1 cellular context compared by ENCODE assay signal in the genomic region with DNA sequence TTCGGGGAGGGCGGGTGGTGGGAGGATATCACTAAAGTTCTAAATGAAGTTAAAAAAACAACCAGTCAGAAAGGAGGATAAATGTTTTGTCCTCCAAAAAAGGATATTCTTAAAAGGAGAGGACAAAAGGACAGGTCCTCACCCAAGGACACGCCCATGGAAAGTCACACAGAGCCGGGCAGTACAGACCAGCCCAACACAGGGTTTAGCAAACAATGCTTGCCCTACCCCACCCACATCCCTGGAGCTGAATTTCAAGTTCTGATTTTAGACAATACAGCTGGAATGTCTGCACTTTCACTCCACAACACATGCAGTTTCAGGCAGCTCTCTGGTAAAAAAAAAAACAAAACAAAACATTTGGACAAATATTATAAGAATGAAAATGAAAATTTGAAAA.
TF ChIP-seq lines count a peak whose summit lies in the region.

No MANE protein-coding gene starts in this region.

TF ChIP-seq in IMR-90, 13 proteins besides CTCF, POLR2A, EP300 and RAD21:
- TF ChIP-seq, protein P1, sequence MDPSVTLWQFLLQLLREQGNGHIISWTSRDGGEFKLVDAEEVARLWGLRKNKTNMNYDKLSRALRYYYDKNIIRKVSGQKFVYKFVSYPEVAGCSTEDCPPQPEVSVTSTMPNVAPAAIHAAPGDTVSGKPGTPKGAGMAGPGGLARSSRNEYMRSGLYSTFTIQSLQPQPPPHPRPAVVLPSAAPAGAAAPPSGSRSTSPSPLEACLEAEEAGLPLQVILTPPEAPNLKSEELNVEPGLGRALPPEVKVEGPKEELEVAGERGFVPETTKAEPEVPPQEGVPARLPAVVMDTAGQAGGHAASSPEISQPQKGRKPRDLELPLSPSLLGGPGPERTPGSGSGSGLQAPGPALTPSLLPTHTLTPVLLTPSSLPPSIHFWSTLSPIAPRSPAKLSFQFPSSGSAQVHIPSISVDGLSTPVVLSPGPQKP (IDR thresholded peaks at IDR 0.05; ENCODE audit: borderline replicate concordance, low read depth, low read length), result no peak
- TF ChIP-seq, protein P2, sequence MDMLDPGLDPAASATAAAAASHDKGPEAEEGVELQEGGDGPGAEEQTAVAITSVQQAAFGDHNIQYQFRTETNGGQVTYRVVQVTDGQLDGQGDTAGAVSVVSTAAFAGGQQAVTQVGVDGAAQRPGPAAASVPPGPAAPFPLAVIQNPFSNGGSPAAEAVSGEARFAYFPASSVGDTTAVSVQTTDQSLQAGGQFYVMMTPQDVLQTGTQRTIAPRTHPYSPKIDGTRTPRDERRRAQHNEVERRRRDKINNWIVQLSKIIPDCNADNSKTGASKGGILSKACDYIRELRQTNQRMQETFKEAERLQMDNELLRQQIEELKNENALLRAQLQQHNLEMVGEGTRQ (IDR thresholded peaks at IDR 0.05; ENCODE audit: low read depth, low read length), result no peak
- TF ChIP-seq NFE2L2 (IDR thresholded peaks at IDR 0.05; ENCODE audit: low read depth, low read length) (no peak), MAZ (IDR thresholded peaks at IDR 0.05; ENCODE audit: borderline replicate concordance, low read depth, low read length) (no peak), SMC3 (IDR thresholded peaks at IDR 0.05; ENCODE audit: low read depth, low read length) (no peak), FOS (IDR thresholded peaks at IDR 0.05; ENCODE audit: low read depth, low read length) (no peak), CHD1 (IDR thresholded peaks at IDR 0.05; ENCODE audit: low read depth, low read length) (no peak), RFX5 (IDR thresholded peaks at IDR 0.05; ENCODE audit: low read depth, low read length) (no peak), BHLHE40 (IDR thresholded peaks at IDR 0.05; ENCODE audit: low read depth, low read length) (no peak), CEBPB (IDR thresholded peaks at IDR 0.05; ENCODE audit: low read depth, low read length) (no peak), RCOR1 (IDR thresholded peaks at IDR 0.05; ENCODE audit: insufficient replicate concordance, low read length) (no peak), MAFK (IDR thresholded peaks at IDR 0.05; ENCODE audit: low read depth, low read length) (no peak), MXI1 (IDR thresholded peaks at IDR 0.05; ENCODE audit: borderline replicate concordance, low read depth, low read length) (no peak)
